ENCODE assay signal across 22 cellular contexts in the genomic region with DNA sequence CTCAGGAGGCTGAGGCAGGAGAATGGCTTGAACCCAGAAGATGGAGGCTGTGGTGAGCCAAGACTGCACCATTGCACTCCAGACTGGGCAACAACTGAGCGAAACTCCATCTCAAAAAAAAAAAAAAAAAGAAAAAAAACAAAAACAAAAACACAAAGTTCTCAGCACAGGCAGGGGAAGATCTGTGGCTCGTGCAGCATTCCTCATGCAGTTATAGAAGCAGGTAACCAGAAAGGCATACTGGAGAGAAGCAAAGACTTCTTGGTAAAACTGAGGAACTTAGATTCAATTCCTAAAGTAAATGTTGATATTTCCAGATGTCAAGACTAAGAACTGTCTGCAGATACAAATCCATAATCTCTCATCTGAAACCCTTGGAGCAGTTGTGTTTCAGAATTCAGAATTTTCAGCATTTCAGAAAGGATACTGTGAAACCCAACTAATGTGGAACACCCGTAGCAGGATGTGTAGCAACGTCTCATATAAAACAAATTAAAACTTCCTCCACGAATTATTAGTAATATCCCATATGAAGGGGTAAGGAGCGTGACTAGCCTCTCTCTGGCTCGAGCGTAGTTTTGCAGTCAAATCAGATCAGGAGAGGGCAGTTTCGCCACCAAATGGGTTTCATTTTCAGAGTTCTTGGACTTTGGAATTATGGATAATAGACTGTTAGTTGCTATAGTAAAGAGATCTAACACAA. TPM values are rescaled to one million over a fixed set of nuclear protein-coding genes. Genes with fewer than 3 reads are reported as not detected.
A peak's percentile ranks its signal among the peaks of the same experiment; 100 is the strongest.
DNase-seq lines count a peak whose midpoint lies in the region; ATAC-seq, FAIRE-seq and TF ChIP-seq lines count a peak whose summit lies in the region.
"Had no signal": no experiment of that assay in that cellular context is flagged by ENCODE, and none has a peak within 500 bp of the region (broad histone marks: within the 10 kb centered on the region; RNA-seq: fewer than 3 reads in every experiment).

No MANE protein-coding gene starts in this region.

- no peaks in the 10 kb centered on the region for H3K4me1 ChIP-seq in K562 (replicated peaks in 1 of 2; ENCODE audit: control insufficient read depth in 2 of 2, insufficient read depth in 2 of 2, low read length in 2 of 2)
- H3K4me1 ChIP-seq: A549, spleen had no signal

- no peak overlapping the region for H3K4me3 ChIP-seq in K562
- H3K4me3 ChIP-seq: A549, spleen had no signal

- ATAC-seq in GM18498 (IDR thresholded peaks at IDR 0.05; ENCODE audit: unreplicated experiment) (peak; percentile 48), GM19455 (IDR thresholded peaks at IDR 0.05; ENCODE audit: unreplicated experiment) (peak; percentile 40), HG02885 (IDR thresholded peaks at IDR 0.05; ENCODE audit: poor library complexity, unreplicated experiment) (peak; percentile 45), K562 (no peak)
- ATAC-seq: A549, T-cell had no signal

- TF ChIP-seq EP300 in K562 (IDR thresholded peaks at IDR 0.05; ENCODE audit: low read length): no peak

- 0 out of 2 replicates have a peak overlapping the region, but pooled peaks have one; percentile 49 for H2AFZ ChIP-seq in K562 (ENCODE audit: low read depth, low read length)

- no peaks in the 10 kb centered on the region for H3K36me3 ChIP-seq in K562 (ENCODE audit: control insufficient read depth, insufficient read depth, low read length)
- H3K36me3 ChIP-seq: spleen had no signal

- in situ Hi-C loops in K562 (cut with MboI): no loop called here

- no peak for TF ChIP-seq POLR2A in K562 (conservative IDR thresholded peaks at IDR 0.05)

- no peak overlapping the region for H3K4me2 ChIP-seq in K562 (ENCODE audit: insufficient read depth, low read length)
- H3K4me2 ChIP-seq: A549 had no signal

- FAIRE-seq in K562 (lab: Jason Lieb, UNC): peak; percentile 51
- FAIRE-seq: A549 had no signal

- CTCF ChIA-PET in K562 (lab: Yijun Ruan, JAX; ENCODE audit: low intra/inter-chr PET ratio): interaction anchor here (0.7 kb wide), 1 partner anchor 758 kb away, joined by 4 read pairs; no protein-coding TSS in a partner anchor

- H3K9me1 ChIP-seq in K562 (ENCODE audit: control insufficient read depth, insufficient read depth, low read length): no peaks in the 10 kb centered on the region

- POLR2A ChIA-PET in K562 (lab: Yijun Ruan, JAX): no interaction called here

- no peak overlapping the region for H3K27ac ChIP-seq in K562 (ENCODE audit: extremely low read depth, low read depth, low read length)
- H3K27ac ChIP-seq: A549, RWPE1, spleen had no signal

- no TSS peak for BruUV-seq in K562 (replicated peaks; lab: Mats Ljungman, UMichigan)

- no peaks in the 10 kb centered on the region for H4K20me1 ChIP-seq in K562 (replicated peaks; ENCODE audit: control insufficient read depth, insufficient read depth, low read length)

- DNase-seq in K562 (ENCODE audit: extremely low read depth in 1 of 4, low spot score in 3 of 4): no peak
- no peak for DNase-seq in RKO (ENCODE audit: low spot score)
- DNase-seq in HPDE6-E6E7 (ENCODE audit: extremely low spot score): no peak
- no peak for DNase-seq in NCI-H1092 (lab: John Stamatoyannopoulos, UW)
- no peak for DNase-seq in putamen (ENCODE audit: low spot score)
- DNase-seq: activated B cell treated with CpG ODN at 0.5 μM for 24 hours; activated CD8-positive, alpha-beta memory T cell treated with anti-CD3 and anti-CD28 coated beads for 24 hours; central memory CD4-positive, alpha-beta T cell; DND-41; endodermal cell; hypothalamus; NCI-H1105; NCI-H2171 treated with DMSO at 0.1 percent for 48 hours; spleen; stimulated activated naive CD4-positive, alpha-beta T cell; T-cell had no signal

- H3K27me3 ChIP-seq in K562 (ENCODE audit: control insufficient read depth in 2 of 2, insufficient read depth in 2 of 2, low read length in 2 of 2): peaks cover 5 to 12% of the 10 kb centered on the region in 2 experiments
- H3K27me3 ChIP-seq: spleen had no signal

- H3K9ac ChIP-seq in K562 (ENCODE audit: insufficient read depth in 1 of 2, low read depth in 2 of 2, low read length in 2 of 2): no peak overlapping the region

- intact Hi-C loops in K562 (cut with micrococcal nuclease): no loop called here

- no peaks in the 10 kb centered on the region for H3K9me3 ChIP-seq in K562 (replicated peaks; ENCODE audit: control insufficient read depth, insufficient read depth, low read depth, low read length)

- H3K79me2 ChIP-seq in K562 (ENCODE audit: control insufficient read depth, insufficient read depth, low read length): no peaks in the 10 kb centered on the region

- WGBS in K562 (ENCODE audit: insufficient coverage, low coverage, missing lambda C conversion rate): 3% methylated on average over 8 of the region's 9 CpGs

- TF ChIP-seq RAD21 in K562 (CRISPR knock-in tag; conservative IDR thresholded peaks at IDR 0.05 in 1 of 2, IDR thresholded peaks at IDR 0.05 in 1 of 2): no peak

- TF ChIP-seq CTCF in K562 (IDR thresholded peaks at IDR 0.05 in 2 of 3, conservative IDR thresholded peaks at IDR 0.05 in 1 of 3; ENCODE audit: insufficient read depth in 2 of 3, low read depth in 1 of 3, low read length in 3 of 3): no peak

TF ChIP-seq in K562, 482 proteins besides CTCF, POLR2A, EP300 and RAD21:
- TF ChIP-seq KDM4B (IDR thresholded peaks at IDR 0.05; ENCODE audit: borderline replicate concordance in 2 of 2, low read depth in 1 of 2): no peak
- TF ChIP-seq, protein P1, sequence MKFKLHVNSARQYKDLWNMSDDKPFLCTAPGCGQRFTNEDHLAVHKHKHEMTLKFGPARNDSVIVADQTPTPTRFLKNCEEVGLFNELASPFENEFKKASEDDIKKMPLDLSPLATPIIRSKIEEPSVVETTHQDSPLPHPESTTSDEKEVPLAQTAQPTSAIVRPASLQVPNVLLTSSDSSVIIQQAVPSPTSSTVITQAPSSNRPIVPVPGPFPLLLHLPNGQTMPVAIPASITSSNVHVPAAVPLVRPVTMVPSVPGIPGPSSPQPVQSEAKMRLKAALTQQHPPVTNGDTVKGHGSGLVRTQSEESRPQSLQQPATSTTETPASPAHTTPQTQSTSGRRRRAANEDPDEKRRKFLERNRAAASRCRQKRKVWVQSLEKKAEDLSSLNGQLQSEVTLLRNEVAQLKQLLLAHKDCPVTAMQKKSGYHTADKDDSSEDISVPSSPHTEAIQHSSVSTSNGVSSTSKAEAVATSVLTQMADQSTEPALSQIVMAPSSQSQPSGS (CRISPR knock-in tag; IDR thresholded peaks at IDR 0.05): no peak
- TF ChIP-seq, protein P2, sequence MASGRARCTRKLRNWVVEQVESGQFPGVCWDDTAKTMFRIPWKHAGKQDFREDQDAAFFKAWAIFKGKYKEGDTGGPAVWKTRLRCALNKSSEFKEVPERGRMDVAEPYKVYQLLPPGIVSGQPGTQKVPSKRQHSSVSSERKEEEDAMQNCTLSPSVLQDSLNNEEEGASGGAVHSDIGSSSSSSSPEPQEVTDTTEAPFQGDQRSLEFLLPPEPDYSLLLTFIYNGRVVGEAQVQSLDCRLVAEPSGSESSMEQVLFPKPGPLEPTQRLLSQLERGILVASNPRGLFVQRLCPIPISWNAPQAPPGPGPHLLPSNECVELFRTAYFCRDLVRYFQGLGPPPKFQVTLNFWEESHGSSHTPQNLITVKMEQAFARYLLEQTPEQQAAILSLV (tag; IDR thresholded peaks at IDR 0.05): no peak
- no peak for TF ChIP-seq ZNF143 (CRISPR knock-in tag; IDR thresholded peaks at IDR 0.05)

RNA-seq across cellular contexts. Expression of a gene that starts 13.2 kb away (rescaled TPM):
- total RNA-seq in K562 (2011; cell fraction: chromatin; rRNA removed; ENCODE audit: low replicate concordance): not detected in 2 replicates
- total RNA-seq in K562 (2011; cell fraction: nucleolus; rRNA removed): not detected in 2 replicates
- not detected in 2 replicates for total RNA-seq in K562 (2011; cell fraction: nucleoplasm; rRNA removed)
- total RNA-seq in K562 (2014; rRNA removed) (not detected in 2 replicates), K562 (2014; rRNA removed; fragmentation: Illumina TruSeq; extraction: Trizol) (not detected in 2 replicates), K562 (2015; rRNA removed; fragmentation: Illumina TruSeq; extraction: Trizol) (not detected in 2 replicates), K562 (2021) (not detected in 2 replicates)
- polyA plus RNA-seq in K562 (2011; rRNA removed) (0.07 TPM in 1 of 2 replicates, not detected in the other), K562 (2014; fragmentation: Illumina TruSeq; extraction: Trizol) (not detected in 2 replicates), K562 (2014; fragmentation: Nextera tagmentation; extraction: Ambion mirVana) (not detected), K562 (2014; rRNA removed) (not detected in 2 replicates)
- polyA plus RNA-seq in K562 (2011; cell fraction: cytosol; rRNA removed): not detected in 2 replicates
- 0.08 TPM in 1 of 2 replicates, not detected in the other for polyA plus RNA-seq in K562 (2011; cell fraction: nucleus; rRNA removed)
- polyA plus RNA-seq in K562 (2012): 0.09 TPM in 1 of 2 replicates, not detected in the other
- polyA minus RNA-seq in K562 (2011; rRNA and poly(A)+ RNA removed): not detected in 2 replicates
- not detected in 2 replicates for polyA minus RNA-seq in K562 (2011; cell fraction: cytosol; rRNA and poly(A)+ RNA removed)
- not detected in 2 replicates for polyA minus RNA-seq in K562 (2011; cell fraction: nucleus; rRNA and poly(A)+ RNA removed)
- total RNA-seq: activated B cell treated with CpG ODN at 0.5 μM for 24 hours; activated T-helper 2 cell treated with anti-CD3 and anti-CD28 coated beads, Interferon-gamma antibody, Interleukin-2, Interleukin-4, amounts not matched to agents 10 μg/mL and 5 μg/mL and 100 μg/mL, durations not matched to agents 14 hours and 24 hours and 36 hours; T-cell had no signal
